8 cellular contexts compared by ENCODE assay signal in the genomic region with DNA sequence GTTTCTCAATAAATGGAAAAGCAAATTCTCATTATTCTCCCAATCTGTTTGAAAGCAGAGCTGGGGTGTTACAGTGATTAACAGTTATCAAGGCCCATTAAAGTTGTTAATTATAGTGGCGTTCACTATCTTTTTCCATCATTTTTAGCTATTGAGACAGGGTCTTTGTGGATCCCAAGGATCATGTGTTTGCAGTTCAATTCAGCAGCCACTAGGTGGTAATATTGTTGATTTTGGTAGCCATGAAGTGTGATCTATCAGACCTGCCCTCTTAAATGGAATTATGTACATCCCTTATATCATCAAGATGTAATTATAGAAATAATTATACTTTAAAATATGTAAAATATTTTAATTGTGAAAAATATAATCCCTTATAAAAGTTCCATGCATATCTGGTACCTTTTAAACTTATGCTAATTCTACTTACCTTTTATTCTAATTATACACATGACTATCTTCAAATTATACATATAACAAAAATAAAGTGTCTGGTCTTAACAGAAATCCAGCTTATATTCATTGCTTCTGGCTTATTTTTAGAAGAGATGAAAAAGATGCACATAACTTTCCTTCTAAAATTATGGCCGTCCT.
DNase-seq lines count a peak whose midpoint lies in the region; ATAC-seq and TF ChIP-seq lines count a peak whose summit lies in the region.

No MANE protein-coding gene starts in this region.

- POLR2A ChIA-PET in Caco-2 (lab: Charles Lee) = interaction anchor here (0.6 kb wide), 1 partner anchor 713 kb away, joined by 3 read pairs; no protein-coding TSS in a partner anchor
- POLR2A ChIA-PET in naive thymus-derived CD8-positive, alpha-beta T cell (lab: Charles Lee) = no interaction called here

- DNase-seq in Caco-2 = peak in 1 of 2 experiments; percentile 24
- DNase-seq in Jurkat, Clone E6-1 (ENCODE audit: low read depth, low spot score) = peak; percentile 9
- DNase-seq in WERI-Rb-1 = peak; percentile 10
- DNase-seq in left lung = no peak
- DNase-seq in activated naive CD8-positive, alpha-beta T cell treated with anti-CD3 and anti-CD28 coated beads for 36 hours = no peak
- no peak for DNase-seq in aorta
- DNase-seq in naive thymus-derived CD8-positive, alpha-beta T cell = no peak
- no peak for DNase-seq in putamen (ENCODE audit: low spot score)

- intact Hi-C loops in Caco-2 (cut with micrococcal nuclease; ENCODE audit: unreplicated experiment) (loop anchor here (1.0 to 5.0 kb wide), 4 partner anchors 93 to 288 kb away; no protein-coding TSS in a partner anchor), left lung (cut with DNase I) (no loop called here), aorta (cut with DNase I) (loop anchor here (5.0 kb wide), 2 partner anchors 93 to 153 kb away; no protein-coding TSS in a partner anchor)

- no TSS peak for BruUV-seq in Caco-2 (replicated peaks; lab: Mats Ljungman, UMichigan)

- H3K9me3 ChIP-seq in Caco-2 (no peaks in the 10 kb centered on the region), WERI-Rb-1 (ENCODE audit: severe bottlenecking) (no peaks in the 10 kb centered on the region), left lung (no peaks in the 10 kb centered on the region), aorta (ENCODE audit: control insufficient read depth, low read length) (no peaks in the 10 kb centered on the region)

- H3K27me3 ChIP-seq in Caco-2 (replicated peaks; ENCODE audit: control insufficient read depth, insufficient read depth, low read length) (no peaks in the 10 kb centered on the region), WERI-Rb-1 (ENCODE audit: insufficient read depth, low read depth, severe bottlenecking) (no peaks in the 10 kb centered on the region), left lung (no peaks in the 10 kb centered on the region), aorta (ENCODE audit: control insufficient read depth in 1 of 2, insufficient read depth in 2 of 2, low read length in 1 of 2) (no peaks in the 10 kb centered on the region)

- H3K36me3 Mint-ChIP-seq in Caco-2 (ENCODE audit: insufficient read depth, unreplicated experiment) = no peaks in the 10 kb centered on the region
- H3K36me3 Mint-ChIP-seq in activated naive CD8-positive, alpha-beta T cell treated with anti-CD3 and anti-CD28 coated beads for 36 hours = no peaks in the 10 kb centered on the region
- H3K36me3 Mint-ChIP-seq in naive thymus-derived CD8-positive, alpha-beta T cell = peaks cover 0 to 23% (median 4%) of the 10 kb centered on the region in 3 donors

- H3K36me3 ChIP-seq in Caco-2 (ENCODE audit: control insufficient read depth, insufficient read depth, low read length) = no peaks in the 10 kb centered on the region
- no peaks in the 10 kb centered on the region for H3K36me3 ChIP-seq in WERI-Rb-1
- H3K36me3 ChIP-seq in left lung = no peaks in the 10 kb centered on the region
- no peaks in the 10 kb centered on the region for H3K36me3 ChIP-seq in aorta (ENCODE audit: control insufficient read depth in 1 of 2, insufficient read depth in 2 of 2, low read length in 1 of 2)

- H3K27ac ChIP-seq in WERI-Rb-1 = no peak overlapping the region
- no peak overlapping the region for H3K27ac ChIP-seq in left lung
- no peak overlapping the region for H3K27ac ChIP-seq in aorta (ENCODE audit: low read depth in 1 of 2, low read length in 2 of 2)

- no peaks in the 10 kb centered on the region for H3K4me1 Mint-ChIP-seq in Caco-2 (ENCODE audit: low read depth, unreplicated experiment)
- no peaks in the 10 kb centered on the region for H3K4me1 Mint-ChIP-seq in activated naive CD8-positive, alpha-beta T cell treated with anti-CD3 and anti-CD28 coated beads for 36 hours
- H3K4me1 Mint-ChIP-seq in naive thymus-derived CD8-positive, alpha-beta T cell = peaks cover 0 to 1% (median 0%) of the 10 kb centered on the region in 4 donors

- H3K9me3 Mint-ChIP-seq in Caco-2 (ENCODE audit: unreplicated experiment) = no peaks in the 10 kb centered on the region
- H3K9me3 Mint-ChIP-seq in activated naive CD8-positive, alpha-beta T cell treated with anti-CD3 and anti-CD28 coated beads for 36 hours = peaks cover 2% of the 10 kb centered on the region
- peaks cover 0 to 3% (median 0%) of the 10 kb centered on the region in 9 donors for H3K9me3 Mint-ChIP-seq in naive thymus-derived CD8-positive, alpha-beta T cell

- H3K27ac Mint-ChIP-seq in Caco-2 (ENCODE audit: unreplicated experiment) = no peak overlapping the region
- H3K27ac Mint-ChIP-seq in activated naive CD8-positive, alpha-beta T cell treated with anti-CD3 and anti-CD28 coated beads for 36 hours = no peak overlapping the region
- no peak overlapping the region for H3K27ac Mint-ChIP-seq in naive thymus-derived CD8-positive, alpha-beta T cell

- TF ChIP-seq CTCF in Caco-2 (IDR thresholded peaks at IDR 0.05; ENCODE audit: insufficient read depth in 1 of 2, low read depth in 1 of 2, low read length in 1 of 2, severe bottlenecking in 1 of 2, unreplicated experiment in 1 of 2) = peak; percentile 62 to 81
- TF ChIP-seq CTCF in WERI-Rb-1 (IDR thresholded peaks at IDR 0.05; ENCODE audit: low read depth, low read length) = peak; percentile 55; the same call in 1 of the 2 replicates
- TF ChIP-seq CTCF in left lung (IDR thresholded peaks at IDR 0.05) = peak; percentile 40 to 73

- ATAC-seq in left lung (peak; percentile 63), aorta (ENCODE audit: low FRiP score) (no peak)
- ATAC-seq in naive thymus-derived CD8-positive, alpha-beta T cell = no peak

- H3K4me3 Mint-ChIP-seq in Caco-2 (ENCODE audit: unreplicated experiment) = no peak overlapping the region
- no peak overlapping the region for H3K4me3 Mint-ChIP-seq in activated naive CD8-positive, alpha-beta T cell treated with anti-CD3 and anti-CD28 coated beads for 36 hours
- H3K4me3 Mint-ChIP-seq in naive thymus-derived CD8-positive, alpha-beta T cell = no peak overlapping the region

- CTCF ChIA-PET in Caco-2 (lab: Charles Lee) = interaction anchor here (0.7 to 2.5 kb wide), 10 partner anchors 10 to 301 kb away, joined by 3 to 25 read pairs (median 4); no protein-coding TSS in a partner anchor

- H3K4me3 ChIP-seq in Caco-2 (ENCODE audit: low read depth, low read length) (no peak overlapping the region), WERI-Rb-1 (ENCODE audit: low read depth, low read length) (no peak overlapping the region), left lung (no peak overlapping the region), aorta (ENCODE audit: low read length in 2 of 2) (no peak overlapping the region)
- H3K4me3 ChIP-seq in Jurkat, Clone E6-1 (ENCODE audit: low read length) = no peak overlapping the region

- H3K4me1 ChIP-seq in Caco-2 (no peaks in the 10 kb centered on the region), left lung (no peaks in the 10 kb centered on the region), aorta (ENCODE audit: control insufficient read depth in 1 of 2, insufficient read depth in 2 of 2, low read length in 2 of 2) (no peaks in the 10 kb centered on the region)

- H3K27me3 Mint-ChIP-seq in Caco-2 (ENCODE audit: insufficient read depth, unreplicated experiment) = peaks cover 6% of the 10 kb centered on the region
- no peaks in the 10 kb centered on the region for H3K27me3 Mint-ChIP-seq in activated naive CD8-positive, alpha-beta T cell treated with anti-CD3 and anti-CD28 coated beads for 36 hours
- peaks cover 0 to 18% (median 0%) of the 10 kb centered on the region in 5 donors for H3K27me3 Mint-ChIP-seq in naive thymus-derived CD8-positive, alpha-beta T cell

- WGBS in aorta, 2 donors = 69 to 75% methylated on average over 2 of the region's 2 CpGs

Comparison
In these comparisons a context has a peak if more than half of its experiments do, and no peak if none do; other contexts are left out.
1. DNase-seq: peak in Jurkat, Clone E6-1 (single experiment) and WERI-Rb-1 (single experiment); none in left lung (0 of 2), activated naive CD8-positive, alpha-beta T cell treated with anti-CD3 and anti-CD28 coated beads for 36 hours (single experiment), aorta (0 of 2), naive thymus-derived CD8-positive, alpha-beta T cell (0 of 10) and putamen (single experiment).
2. intact Hi-C loops: an anchor here in Caco-2 (1.0 to 5.0 kb wide) and aorta (5.0 kb wide); none called in left lung.
3. Peak in every context shown above with its lines, with median percentiles within 50 percentile points of each other: CTCF ChIP-seq.